1 cellular context compared by ENCODE assay signal in the genomic region with DNA sequence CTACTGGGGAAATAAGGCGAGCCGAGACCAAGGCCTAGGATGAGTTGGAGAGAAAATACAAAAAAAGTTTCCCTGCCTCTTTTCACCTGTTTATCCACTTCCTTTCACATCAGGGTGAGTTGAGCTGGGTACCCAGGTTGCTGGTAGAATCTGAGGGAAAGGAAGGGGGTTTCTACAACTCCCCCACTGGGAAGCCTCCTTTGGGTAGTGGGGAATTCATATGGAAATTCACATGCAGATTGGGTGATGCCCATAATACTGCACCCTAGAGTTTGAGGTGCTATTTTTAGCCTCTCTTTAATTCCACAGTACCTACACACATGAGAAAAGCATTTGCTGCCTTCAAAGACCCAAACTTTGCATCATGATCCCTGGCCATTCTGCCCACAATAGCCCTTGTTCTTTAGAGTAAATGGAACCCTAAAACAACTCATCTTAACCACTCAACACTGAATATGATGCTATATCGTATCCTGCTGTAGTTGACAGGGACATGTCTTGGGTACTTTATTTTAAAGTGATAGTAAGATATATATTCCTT.
TF ChIP-seq lines count a peak whose summit lies in the region.

No MANE protein-coding gene starts in this region.

TF ChIP-seq in WTC11, 78 proteins besides CTCF, POLR2A, EP300 and RAD21 (continued from another document):
- TF ChIP-seq, protein P1, sequence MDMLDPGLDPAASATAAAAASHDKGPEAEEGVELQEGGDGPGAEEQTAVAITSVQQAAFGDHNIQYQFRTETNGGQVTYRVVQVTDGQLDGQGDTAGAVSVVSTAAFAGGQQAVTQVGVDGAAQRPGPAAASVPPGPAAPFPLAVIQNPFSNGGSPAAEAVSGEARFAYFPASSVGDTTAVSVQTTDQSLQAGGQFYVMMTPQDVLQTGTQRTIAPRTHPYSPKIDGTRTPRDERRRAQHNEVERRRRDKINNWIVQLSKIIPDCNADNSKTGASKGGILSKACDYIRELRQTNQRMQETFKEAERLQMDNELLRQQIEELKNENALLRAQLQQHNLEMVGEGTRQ (CRISPR knock-in tag; IDR thresholded peaks at IDR 0.05): no peak
- TF ChIP-seq, protein P2, sequence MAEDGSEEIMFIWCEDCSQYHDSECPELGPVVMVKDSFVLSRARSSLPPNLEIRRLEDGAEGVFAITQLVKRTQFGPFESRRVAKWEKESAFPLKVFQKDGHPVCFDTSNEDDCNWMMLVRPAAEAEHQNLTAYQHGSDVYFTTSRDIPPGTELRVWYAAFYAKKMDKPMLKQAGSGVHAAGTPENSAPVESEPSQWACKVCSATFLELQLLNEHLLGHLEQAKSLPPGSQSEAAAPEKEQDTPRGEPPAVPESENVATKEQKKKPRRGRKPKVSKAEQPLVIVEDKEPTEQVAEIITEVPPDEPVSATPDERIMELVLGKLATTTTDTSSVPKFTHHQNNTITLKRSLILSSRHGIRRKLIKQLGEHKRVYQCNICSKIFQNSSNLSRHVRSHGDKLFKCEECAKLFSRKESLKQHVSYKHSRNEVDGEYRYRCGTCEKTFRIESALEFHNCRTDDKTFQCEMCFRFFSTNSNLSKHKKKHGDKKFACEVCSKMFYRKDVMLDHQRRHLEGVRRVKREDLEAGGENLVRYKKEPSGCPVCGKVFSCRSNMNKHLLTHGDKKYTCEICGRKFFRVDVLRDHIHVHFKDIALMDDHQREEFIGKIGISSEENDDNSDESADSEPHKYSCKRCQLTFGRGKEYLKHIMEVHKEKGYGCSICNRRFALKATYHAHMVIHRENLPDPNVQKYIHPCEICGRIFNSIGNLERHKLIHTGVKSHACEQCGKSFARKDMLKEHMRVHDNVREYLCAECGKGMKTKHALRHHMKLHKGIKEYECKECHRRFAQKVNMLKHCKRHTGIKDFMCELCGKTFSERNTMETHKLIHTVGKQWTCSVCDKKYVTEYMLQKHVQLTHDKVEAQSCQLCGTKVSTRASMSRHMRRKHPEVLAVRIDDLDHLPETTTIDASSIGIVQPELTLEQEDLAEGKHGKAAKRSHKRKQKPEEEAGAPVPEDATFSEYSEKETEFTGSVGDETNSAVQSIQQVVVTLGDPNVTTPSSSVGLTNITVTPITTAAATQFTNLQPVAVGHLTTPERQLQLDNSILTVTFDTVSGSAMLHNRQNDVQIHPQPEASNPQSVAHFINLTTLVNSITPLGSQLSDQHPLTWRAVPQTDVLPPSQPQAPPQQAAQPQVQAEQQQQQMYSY (CRISPR knock-in tag; IDR thresholded peaks at IDR 0.05): no peak
- no peak for TF ChIP-seq ZNF263 (CRISPR knock-in tag; IDR thresholded peaks at IDR 0.05; ENCODE audit: low read depth)
